32 cellular contexts compared by ENCODE assay signal in genomic region chr5:76249601-76250000, GRCh38.
"Had no signal": no experiment of that assay in that cellular context is flagged by ENCODE, and none has a peak within 500 bp of the region (broad histone marks: within the 10 kb centered on the region; RNA-seq: fewer than 3 reads in every experiment).

No MANE protein-coding gene starts in this region.

- ATAC-seq: activated CD8-positive, alpha-beta T cell treated with anti-CD3 and anti-CD28 coated beads for 36 hours; activated naive CD4-positive, alpha-beta T cell treated with anti-CD3 and anti-CD28 coated beads, Interleukin-2, amount 50 U/mL, for 72 hours; activated T-cell treated with anti-CD3 and anti-CD28 coated beads, Interleukin-2, amount 50 U/mL, for 4 hours; activated T-cell treated with anti-CD3 and anti-CD28 coated beads, Interleukin-2, amount 50 U/mL, for 72 hours; activated T-helper 17 cell treated with anti-CD3 and anti-CD28 coated beads, Interleukin-2, amount 50 U/mL, for 72 hours; T-cell; T-helper 17 cell had no signal

- H3K27me3 Mint-ChIP-seq: activated CD8-positive, alpha-beta T cell treated with anti-CD3 and anti-CD28 coated beads for 36 hours; brain had no signal

- FAIRE-seq: bronchial epithelial cell, TTC549 had no signal

- H3K4me3 Mint-ChIP-seq: activated B cell treated with CpG ODN at 0.5 μM for 24 hours; activated CD4-positive, alpha-beta memory T cell treated with anti-CD3 and anti-CD28 coated beads for 36 hours; activated CD4-positive, alpha-beta T cell treated with anti-CD3 and anti-CD28 coated beads, Interleukin-2, amount 10 ng/mL, durations not matched to agents 24 days and 14 days; activated CD8-positive, alpha-beta T cell treated with anti-CD3 and anti-CD28 coated beads for 36 hours; activated naive CD4-positive, alpha-beta T cell treated with anti-CD3 and anti-CD28 coated beads for 36 hours; activated naive CD8-positive, alpha-beta T cell treated with anti-CD3 and anti-CD28 coated beads for 36 hours; activated T-cell treated with anti-CD3 and anti-CD28 coated beads, Interleukin-2, amount 50 U/mL, for 4 hours; activated T-cell treated with anti-CD3 and anti-CD28 coated beads, Interleukin-2, amount 50 U/mL, for 72 hours; activated T-helper 1 cell treated with anti-CD3 and anti-CD28 coated beads, Interleukin-12 subunit alpha, Interleukin-12 subunit beta, Interleukin-2, Interleukin-4 antibody, amounts not matched to agents 30 ng/mL and 10 ng/mL and 1 ng/mL, durations not matched to agents 14 hours and 24 hours and 36 hours; activated T-helper 17 cell treated with anti-CD3 and anti-CD28 coated beads, Interleukin-2, amount 50 U/mL, for 72 hours; brain; central memory CD8-positive, alpha-beta T cell; T-cell; T-helper 17 cell had no signal

- DNase-seq: activated B cell treated with CpG ODN at 0.5 μM for 24 hours; activated CD4-positive, alpha-beta memory T cell treated with anti-CD3 and anti-CD28 coated beads for 36 hours; activated CD4-positive, alpha-beta T cell treated with anti-CD3 and anti-CD28 coated beads for 4 hours; activated CD4-positive, alpha-beta T cell treated with anti-CD3 and anti-CD28 coated beads, Interleukin-2, amount 10 ng/mL, durations not matched to agents 24 days and 14 days; activated CD4-positive, alpha-beta T cell treated with anti-CD3 and anti-CD28 coated beads, Interleukin-2, amount 50 U/mL, for 1 hour; activated CD4-positive, alpha-beta T cell treated with anti-CD3 and anti-CD28 coated beads, Interleukin-2, amount 50 U/mL, for 4 hours; activated CD4-positive, CD25-positive, alpha-beta regulatory T cell treated with anti-CD3 and anti-CD28 coated beads, Interleukin-2, amount 50 U/mL, for 72 hours; activated CD8-positive, alpha-beta memory T cell treated with anti-CD3 and anti-CD28 coated beads, Interleukin-2, amount 50 U/mL, for 4 hours; activated CD8-positive, alpha-beta T cell treated with anti-CD3 and anti-CD28 coated beads for 36 hours; activated effector memory CD4-positive, alpha-beta T cell treated with anti-CD3 and anti-CD28 coated beads, Interleukin-2, amount 50 U/mL, for 16 hours; activated gamma-delta T cell treated with Interleukin-2 at 50 U/mL for 16 hours; activated naive CD4-positive, alpha-beta T cell; activated naive CD4-positive, alpha-beta T cell treated with anti-CD3 and anti-CD28 coated beads for 36 hours; activated naive CD4-positive, alpha-beta T cell treated with anti-CD3 and anti-CD28 coated beads, Interleukin-2, amount 50 U/mL, for 16 hours; activated naive CD8-positive, alpha-beta T cell treated with anti-CD3 and anti-CD28 coated beads for 36 hours; activated T-cell treated with anti-CD3 and anti-CD28 coated beads for 4 hours; activated T-cell treated with anti-CD3 and anti-CD28 coated beads, Interleukin-2, amount 50 U/mL, for 1 hour; activated T-cell treated with anti-CD3 and anti-CD28 coated beads, Interleukin-2, amount 50 U/mL, for 4 hours; activated T-cell treated with anti-CD3 and anti-CD28 coated beads, Interleukin-2, amount 50 U/mL, for 72 hours; amygdala; anterior cingulate cortex; cerebellar nuclear complex; T-cell; T-helper 17 cell; T1000 had no signal

- H3K9me3 Mint-ChIP-seq: activated B cell treated with CpG ODN at 0.5 μM for 24 hours; activated CD4-positive, alpha-beta memory T cell treated with anti-CD3 and anti-CD28 coated beads for 36 hours; activated CD4-positive, alpha-beta T cell treated with anti-CD3 and anti-CD28 coated beads, Interleukin-2, amount 10 ng/mL, durations not matched to agents 24 days and 14 days; activated CD8-positive, alpha-beta T cell treated with anti-CD3 and anti-CD28 coated beads for 36 hours; activated naive CD4-positive, alpha-beta T cell treated with anti-CD3 and anti-CD28 coated beads for 36 hours; activated naive CD4-positive, alpha-beta T cell treated with anti-CD3 and anti-CD28 coated beads, Interleukin-2, amount 50 U/mL, for 72 hours; activated naive CD8-positive, alpha-beta T cell treated with anti-CD3 and anti-CD28 coated beads for 36 hours; activated T-cell treated with anti-CD3 and anti-CD28 coated beads, Interleukin-2, amount 50 U/mL, for 4 hours; activated T-cell treated with anti-CD3 and anti-CD28 coated beads, Interleukin-2, amount 50 U/mL, for 72 hours; activated T-helper 1 cell treated with anti-CD3 and anti-CD28 coated beads, Interleukin-12 subunit alpha, Interleukin-12 subunit beta, Interleukin-2, Interleukin-4 antibody, amounts not matched to agents 30 ng/mL and 10 ng/mL and 1 ng/mL, durations not matched to agents 14 hours and 24 hours and 36 hours; activated T-helper 17 cell treated with anti-CD3 and anti-CD28 coated beads, Interleukin-2, amount 50 U/mL, for 72 hours; brain; central memory CD8-positive, alpha-beta T cell; T-cell had no signal

- H3K27ac Mint-ChIP-seq: activated B cell treated with CpG ODN at 0.5 μM for 24 hours; activated CD4-positive, alpha-beta memory T cell treated with anti-CD3 and anti-CD28 coated beads for 36 hours; activated CD4-positive, alpha-beta T cell treated with anti-CD3 and anti-CD28 coated beads, Interleukin-2, amount 10 ng/mL, durations not matched to agents 24 days and 14 days; activated CD8-positive, alpha-beta T cell treated with anti-CD3 and anti-CD28 coated beads for 36 hours; activated naive CD4-positive, alpha-beta T cell treated with anti-CD3 and anti-CD28 coated beads for 36 hours; activated naive CD4-positive, alpha-beta T cell treated with anti-CD3 and anti-CD28 coated beads, Interleukin-2, amount 50 U/mL, for 72 hours; activated naive CD8-positive, alpha-beta T cell treated with anti-CD3 and anti-CD28 coated beads for 36 hours; activated T-cell treated with anti-CD3 and anti-CD28 coated beads, Interleukin-2, amount 50 U/mL, for 72 hours; activated T-helper 1 cell treated with anti-CD3 and anti-CD28 coated beads, Interleukin-12 subunit alpha, Interleukin-12 subunit beta, Interleukin-2, Interleukin-4 antibody, amounts not matched to agents 30 ng/mL and 10 ng/mL and 1 ng/mL, durations not matched to agents 14 hours and 24 hours and 36 hours; activated T-helper 17 cell treated with anti-CD3 and anti-CD28 coated beads, Interleukin-2, amount 50 U/mL, for 72 hours; brain; T-cell; T-helper 17 cell had no signal

- H3K36me3 Mint-ChIP-seq: activated CD4-positive, alpha-beta memory T cell treated with anti-CD3 and anti-CD28 coated beads for 36 hours; activated naive CD4-positive, alpha-beta T cell treated with anti-CD3 and anti-CD28 coated beads, Interleukin-2, amount 50 U/mL, for 72 hours; activated naive CD8-positive, alpha-beta T cell treated with anti-CD3 and anti-CD28 coated beads for 36 hours; brain; T-cell had no signal

- H3K4me1 Mint-ChIP-seq: activated B cell treated with CpG ODN at 0.5 μM for 24 hours; activated CD4-positive, alpha-beta T cell treated with anti-CD3 and anti-CD28 coated beads, Interleukin-2, amount 10 ng/mL, durations not matched to agents 24 days and 14 days; activated naive CD8-positive, alpha-beta T cell treated with anti-CD3 and anti-CD28 coated beads for 36 hours; activated T-helper 17 cell treated with anti-CD3 and anti-CD28 coated beads, Interleukin-2, amount 50 U/mL, for 72 hours; brain; central memory CD8-positive, alpha-beta T cell; T-cell; T-helper 17 cell had no signal
